In genomic region chr7:4739528-4739992, GRCh38 we compare ENCODE assay signal across 9 cellular contexts. TPM values are rescaled to one million over a fixed set of nuclear protein-coding genes. Genes with fewer than 3 reads are reported as not detected.
DNase-seq lines count a peak whose midpoint lies in the region; TF ChIP-seq lines count a peak whose summit lies in the region.
"Had no signal": no experiment of that assay in that cellular context is flagged by ENCODE, and none has a peak within 500 bp of the region (broad histone marks: within the 10 kb centered on the region; RNA-seq: fewer than 3 reads in every experiment).

No MANE protein-coding gene starts in this region.

- no peak for TF ChIP-seq POLR2A in suprapubic skin (IDR thresholded peaks at IDR 0.05)

- H3K9me3 ChIP-seq in HUES64 (ENCODE audit: insufficient read depth, low read depth, low read length): no peaks in the 10 kb centered on the region
- no peaks in the 10 kb centered on the region for H3K9me3 ChIP-seq in duodenal mucosa (ENCODE audit: control insufficient read depth in 1 of 2, low read length in 2 of 2)
- H3K9me3 ChIP-seq in muscle layer of colon (ENCODE audit: low read length): no peaks in the 10 kb centered on the region
- H3K9me3 ChIP-seq in suprapubic skin: no peaks in the 10 kb centered on the region

- H3K9ac ChIP-seq in HUES64 (ENCODE audit: low read depth, low read length) (no peak overlapping the region), duodenal mucosa (ENCODE audit: low read depth in 1 of 2, low read length in 2 of 2) (peak overlapping the region in 1 of 2 donors; percentile 44), muscle layer of colon (ENCODE audit: low read length) (peak overlapping the region; percentile 31)

- peak overlapping the region; percentile 70; the same call in 1 of the 2 replicates for H3K27ac ChIP-seq in HUES64 (ENCODE audit: low read depth, low read length)
- H3K27ac ChIP-seq in duodenal mucosa (ENCODE audit: low read depth, low read length): no peak overlapping the region
- H3K27ac ChIP-seq in muscle layer of colon (ENCODE audit: low read depth, low read length): peak overlapping the region; percentile 76
- H3K27ac ChIP-seq in urinary bladder (ENCODE audit: low read depth): peak overlapping the region; percentile 48
- no peak overlapping the region for H3K27ac ChIP-seq in suprapubic skin

- H3K4me1 ChIP-seq in HUES64 (ENCODE audit: insufficient read depth, low read length): peaks cover 27% of the 10 kb centered on the region
- H3K4me1 ChIP-seq in duodenal mucosa (ENCODE audit: control insufficient read depth in 1 of 2, insufficient read depth in 2 of 2, low read length in 2 of 2): peaks cover 41 to 45% of the 10 kb centered on the region in 2 donors
- peaks cover 30% of the 10 kb centered on the region for H3K4me1 ChIP-seq in muscle layer of colon (ENCODE audit: insufficient read depth, low read length)
- peaks cover 4% of the 10 kb centered on the region for H3K4me1 ChIP-seq in urinary bladder (ENCODE audit: insufficient read depth)
- H3K4me1 ChIP-seq in suprapubic skin: peaks cover 35% of the 10 kb centered on the region

- H3K4me3 ChIP-seq in HUES64 (ENCODE audit: low read length): no peak overlapping the region
- H3K4me3 ChIP-seq in duodenal mucosa (ENCODE audit: low read depth in 1 of 2, low read length in 2 of 2): peak overlapping the region; percentile 45 to 46
- peak overlapping the region in 1 of 2 donors; percentile 49 for H3K4me3 ChIP-seq in muscle layer of colon (ENCODE audit: low read depth in 1 of 2, low read length in 2 of 2)
- H3K4me3 ChIP-seq in urinary bladder (ENCODE audit: low read depth, low read length): no peak overlapping the region
- no peak overlapping the region for H3K4me3 ChIP-seq in suprapubic skin
- H3K4me3 ChIP-seq: skin epidermis had no signal

- no peak for TF ChIP-seq EP300 in suprapubic skin (IDR thresholded peaks at IDR 0.05)

- DNase-seq in activated CD4-positive, alpha-beta T cell treated with anti-CD3 and anti-CD28 coated beads for 1 hour: peak; percentile 28
- DNase-seq in suprapubic skin (ENCODE audit: low spot score in 2 of 2) (no peak), NCI-H187 (lab: John Stamatoyannopoulos, UW) (no peak), occipital lobe (lab: John Stamatoyannopoulos, UW) (no peak)

- no peaks in the 10 kb centered on the region for H3K36me3 ChIP-seq in HUES64 (ENCODE audit: insufficient read depth, low read length)
- peaks cover 0 to 22% of the 10 kb centered on the region in 2 donors for H3K36me3 ChIP-seq in duodenal mucosa (ENCODE audit: control insufficient read depth in 1 of 2, insufficient read depth in 2 of 2, low read length in 2 of 2)
- H3K36me3 ChIP-seq in muscle layer of colon (ENCODE audit: insufficient read depth, low read length): peaks cover 16% of the 10 kb centered on the region
- peaks cover 10% of the 10 kb centered on the region for H3K36me3 ChIP-seq in urinary bladder (ENCODE audit: insufficient read depth)
- peaks cover 17% of the 10 kb centered on the region for H3K36me3 ChIP-seq in suprapubic skin

- H3K27me3 ChIP-seq in HUES64 (ENCODE audit: insufficient read depth, low read length) (peaks cover 51% of the 10 kb centered on the region), duodenal mucosa (ENCODE audit: control insufficient read depth in 1 of 2, insufficient read depth in 2 of 2, low read length in 2 of 2) (no peaks in the 10 kb centered on the region), muscle layer of colon (ENCODE audit: control insufficient read depth in 1 of 2, insufficient read depth in 2 of 2, low read length in 2 of 2) (no peaks in the 10 kb centered on the region), suprapubic skin (no peaks in the 10 kb centered on the region)

- TF ChIP-seq CTCF in suprapubic skin (IDR thresholded peaks at IDR 0.05): no peak

- 51% methylated on average over 15 of the region's 16 CpGs for WGBS in HUES64
- WGBS in urinary bladder: 19% methylated on average over 16 of the region's 16 CpGs
- 83% methylated on average over 16 of the region's 16 CpGs for WGBS in suprapubic skin

RNA-seq across cellular contexts. Expression of gene AP5Z1, which starts 35.9 kb away (rescaled TPM):
- 16.0 TPM for polyA plus RNA-seq in HUES64 (2013, experiment 1 of 2)
- polyA plus RNA-seq in HUES64 (2013, experiment 2 of 2): 10.6 TPM
- total RNA-seq in urinary bladder (15.8 TPM), suprapubic skin (10 to 100 TPM; 26.2 to 81.2 (median 52.2) TPM), occipital lobe (14.7 TPM)
- 29.3 TPM for polyA plus RNA-seq in urinary bladder

RNA-seq across cellular contexts. Expression of gene FOXK1, which starts 57.5 kb away (rescaled TPM):
- 4.2 TPM for polyA plus RNA-seq in HUES64 (2013, experiment 1 of 2)
- 5.6 TPM for polyA plus RNA-seq in HUES64 (2013, experiment 2 of 2)
- total RNA-seq in urinary bladder (22.2 TPM), suprapubic skin (10 to 100 TPM; 37.5 to 68.5 (median 46.6) TPM), occipital lobe (19.8 TPM)
- polyA plus RNA-seq in urinary bladder: 8.1 TPM

Comparison
In these comparisons a context has a peak if more than half of its experiments do, and no peak if none do; other contexts are left out.
1. H3K27ac ChIP-seq: peak in HUES64 (single experiment), muscle layer of colon (single experiment) and urinary bladder (single experiment); none in duodenal mucosa (single experiment) and suprapubic skin (single experiment).
2. H3K4me3 ChIP-seq: peak in duodenal mucosa (2 of 2); none in HUES64 (single experiment), urinary bladder (single experiment) and suprapubic skin (single experiment).